Comparison of ENCODE assay signal across 8 cellular contexts in the genomic region with DNA sequence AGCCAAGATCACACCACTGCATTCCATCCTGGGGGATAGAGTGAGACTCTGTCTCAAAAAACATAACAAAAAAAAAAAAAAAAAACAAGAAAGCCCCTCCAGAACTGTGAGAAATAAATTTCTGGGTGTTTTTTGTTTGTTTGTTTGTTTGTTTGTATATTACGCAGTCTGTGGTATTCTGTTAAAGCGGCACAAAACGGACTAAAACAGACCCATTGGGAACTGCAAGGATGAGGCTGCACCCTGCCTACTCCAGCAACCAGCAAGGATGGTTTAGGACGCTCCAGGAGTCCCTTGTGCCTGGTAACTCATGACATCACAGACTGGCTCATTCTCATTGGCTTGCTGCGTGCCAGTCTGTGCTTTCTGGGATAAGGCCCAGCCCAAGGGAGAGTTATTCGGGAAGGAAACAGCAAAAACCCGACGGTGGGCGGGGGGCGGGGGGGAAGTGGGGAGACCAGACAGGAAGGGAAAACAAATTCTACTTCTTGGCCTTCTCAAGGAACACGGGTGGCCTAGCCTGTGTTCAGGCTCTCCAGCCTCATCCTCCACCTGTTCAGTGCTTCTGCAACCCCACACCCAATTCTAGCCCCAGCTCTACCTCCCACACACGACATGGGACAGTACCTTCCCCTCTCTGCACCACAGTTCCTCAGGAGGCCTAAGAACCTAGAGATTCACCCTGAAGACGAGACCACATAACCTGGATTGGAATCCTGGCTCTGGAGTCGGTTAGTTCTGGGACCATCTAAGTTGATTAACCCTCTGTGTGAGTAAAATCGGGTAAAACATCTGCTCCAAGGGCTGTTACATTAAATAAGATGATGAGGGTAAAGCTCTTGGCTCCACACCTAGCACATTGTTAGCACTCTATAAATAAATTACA. TPM values are rescaled to one million over a fixed set of nuclear protein-coding genes. Genes with fewer than 3 reads are reported as not detected.
DNase-seq lines count a peak whose midpoint lies in the region; ATAC-seq and FAIRE-seq lines count a peak whose summit lies in the region.

No MANE protein-coding gene starts in this region.

- ATAC-seq in GM21717 (IDR thresholded peaks at IDR 0.05; ENCODE audit: unreplicated experiment): peak; percentile 37
- ATAC-seq in activated naive CD8-positive, alpha-beta T cell treated with anti-CD3 and anti-CD28 coated beads, Interleukin-2, amount 10 ng/mL, durations not matched to agents 7 days and 5 days (ENCODE audit: low read depth): peak; percentile 21

- peaks cover 7% of the 10 kb centered on the region for H3K36me3 Mint-ChIP-seq in activated naive CD8-positive, alpha-beta T cell treated with anti-CD3 and anti-CD28 coated beads, Interleukin-2, amount 10 ng/mL, durations not matched to agents 7 days and 5 days

- POLR2A ChIA-PET in activated naive CD8-positive, alpha-beta T cell treated with anti-CD3 and anti-CD28 coated beads, Interleukin-2, amount 10 ng/mL, durations not matched to agents 7 days and 5 days (lab: Charles Lee): interaction anchor here (0.7 to 3.3 kb wide), 4 partner anchors 9 to 348 kb away, joined by 3 to 32 read pairs (median 10); partner anchors contain the start of gene RPS14

- H3K27ac Mint-ChIP-seq in activated naive CD8-positive, alpha-beta T cell treated with anti-CD3 and anti-CD28 coated beads, Interleukin-2, amount 10 ng/mL, durations not matched to agents 7 days and 5 days: peak overlapping the region; percentile 100

- H3K4me1 Mint-ChIP-seq in activated naive CD8-positive, alpha-beta T cell treated with anti-CD3 and anti-CD28 coated beads, Interleukin-2, amount 10 ng/mL, durations not matched to agents 7 days and 5 days: peaks cover 29% of the 10 kb centered on the region

- peak; percentile 90 for DNase-seq in Daoy (ENCODE audit: low read depth)
- DNase-seq in Kasumi-1 (lab: John Stamatoyannopoulos, UW): peak; percentile 90 to 93
- DNase-seq in RCC 7860 (ENCODE audit: low spot score): peak; percentile 75
- peak; percentile 48 for DNase-seq in activated naive CD8-positive, alpha-beta T cell treated with anti-CD3 and anti-CD28 coated beads, Interleukin-2, amount 10 ng/mL, durations not matched to agents 7 days and 5 days
- peak; percentile 60 to 96 (median 88) for DNase-seq in head of caudate nucleus
- peak; percentile 63 for DNase-seq in non-pigmented ciliary epithelial cell (ENCODE audit: low read depth)
- no peak for DNase-seq in KG1 (lab: John Stamatoyannopoulos, UW)

- H3K27me3 Mint-ChIP-seq in activated naive CD8-positive, alpha-beta T cell treated with anti-CD3 and anti-CD28 coated beads, Interleukin-2, amount 10 ng/mL, durations not matched to agents 7 days and 5 days: no peaks in the 10 kb centered on the region

- H3K4me3 Mint-ChIP-seq in activated naive CD8-positive, alpha-beta T cell treated with anti-CD3 and anti-CD28 coated beads, Interleukin-2, amount 10 ng/mL, durations not matched to agents 7 days and 5 days: peak overlapping the region; percentile 98

- no peaks in the 10 kb centered on the region for H3K9me3 Mint-ChIP-seq in activated naive CD8-positive, alpha-beta T cell treated with anti-CD3 and anti-CD28 coated beads, Interleukin-2, amount 10 ng/mL, durations not matched to agents 7 days and 5 days

- FAIRE-seq in RCC 7860 (lab: Jason Lieb, UNC): peak; percentile 58

- intact Hi-C loops in head of caudate nucleus (cut with DNase I): no loop called here

RNA-seq across cellular contexts. Expression of gene CD74, which starts 2.8 kb away (rescaled TPM):
- total RNA-seq in Daoy (2014; rRNA removed; shearing (Covaris generic)): not detected in 2 replicates
- 100 to 1,000 TPM; 341 to 350 TPM for total RNA-seq in activated naive CD8-positive, alpha-beta T cell treated with anti-CD3 and anti-CD28 coated beads, Interleukin-2, amount 10 ng/mL, durations not matched to agents 7 days and 5 days

RNA-seq across cellular contexts. Expression of gene RPS14, which starts 39.7 kb away (rescaled TPM):
- 6,432 and 6,529 TPM in 2 replicates for total RNA-seq in Daoy (2014; rRNA removed; shearing (Covaris generic))
- total RNA-seq in activated naive CD8-positive, alpha-beta T cell treated with anti-CD3 and anti-CD28 coated beads, Interleukin-2, amount 10 ng/mL, durations not matched to agents 7 days and 5 days: 1,000 to 10,000 TPM; 2,811 to 2,872 TPM

RNA-seq across cellular contexts. Expression of gene TCOF1, which starts 52.4 kb away (rescaled TPM):
- 84.9 and 90.0 TPM in 2 replicates for total RNA-seq in Daoy (2014; rRNA removed; shearing (Covaris generic))
- total RNA-seq in activated naive CD8-positive, alpha-beta T cell treated with anti-CD3 and anti-CD28 coated beads, Interleukin-2, amount 10 ng/mL, durations not matched to agents 7 days and 5 days: 10 to 100 TPM; 68.8 to 72.5 TPM

Comparison
In these comparisons a context has a peak if more than half of its experiments do, and no peak if none do; other contexts are left out.
1. RNA of gene CD74, which starts 2.8 kb away (total RNA-seq): 341 to 350 TPM in activated naive CD8-positive, alpha-beta T cell treated with anti-CD3 and anti-CD28 coated beads, Interleukin-2, amount 10 ng/mL, durations not matched to agents 7 days and 5 days; not detected in Daoy; every median in the first group is over 100 times any median in the second.